Comparison of ENCODE assay signal across 8 cellular contexts in the genomic region with DNA sequence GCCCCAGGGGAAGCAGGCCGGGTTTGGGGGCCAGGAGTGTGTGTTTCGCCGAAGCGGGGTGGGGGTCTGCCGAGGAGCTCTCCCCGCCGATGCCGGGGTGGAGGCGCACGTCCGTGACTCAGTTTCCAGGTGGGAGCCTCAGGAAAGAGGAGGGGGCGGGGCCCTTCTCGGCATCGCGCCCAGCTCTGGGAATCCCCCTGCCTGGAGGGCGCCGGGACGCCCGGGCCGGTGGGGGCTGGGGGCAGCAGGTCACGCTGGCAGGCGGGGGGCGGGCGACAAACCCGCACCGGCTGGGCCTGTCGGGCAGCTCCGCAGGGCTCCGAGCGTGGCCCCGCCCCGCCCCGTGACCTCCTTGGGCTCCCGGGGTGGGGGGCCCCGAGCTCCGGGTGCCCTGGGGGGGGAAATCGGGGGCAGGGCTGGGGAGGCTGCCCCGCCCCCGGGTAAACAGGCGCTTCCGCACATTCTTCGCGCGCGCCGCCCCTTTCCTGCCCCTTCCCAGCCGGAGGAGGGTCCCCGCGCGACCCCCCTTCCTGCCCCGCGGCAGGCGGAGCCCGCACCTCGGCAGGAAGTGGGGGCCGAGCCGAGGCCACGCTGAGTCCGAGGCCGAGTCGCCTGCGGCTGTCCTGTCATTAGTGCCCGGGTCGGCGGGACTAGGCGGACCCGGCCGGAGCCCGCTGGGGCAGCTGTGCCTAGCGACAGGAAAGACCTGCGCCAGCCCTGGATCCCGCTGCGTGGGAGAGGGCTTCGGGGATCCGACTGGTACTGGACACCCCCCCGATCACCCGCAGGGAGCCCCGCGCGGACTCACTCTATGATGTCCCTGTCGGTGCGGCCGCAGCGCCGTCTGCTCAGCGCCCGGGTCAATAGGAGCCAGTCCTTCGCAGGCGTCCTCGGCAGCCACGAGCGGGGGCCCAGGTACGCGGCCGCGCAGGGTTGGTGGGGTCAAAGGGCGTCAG. TPM values are rescaled to one million over a fixed set of nuclear protein-coding genes. Genes with fewer than 3 reads are reported as not detected.
DNase-seq lines count a peak whose midpoint lies in the region; ATAC-seq and TF ChIP-seq lines count a peak whose summit lies in the region.

No MANE protein-coding gene starts in this region.

- H3K9ac ChIP-seq in OCI-LY3 (ENCODE audit: low read length) = peak overlapping the region; percentile 59

- H3K4me2 ChIP-seq in OCI-LY3 (ENCODE audit: low read length) = peak overlapping the region; percentile 99

- H3K4me3 ChIP-seq in OCI-LY3 (ENCODE audit: low read length) (peak overlapping the region; percentile 84), heart left ventricle (peak overlapping the region; percentile 62 to 97 (median 80)), prostate gland (peak overlapping the region; percentile 48 to 61)

- intact Hi-C loops in heart left ventricle (cut with DNase I) = loop anchor here in 1 of 10 donors (1.0 kb wide), 1 partner anchor 17 kb away; no protein-coding TSS in a partner anchor
- intact Hi-C loops in prostate gland (cut with DNase I) = loop anchor here (10.0 kb wide), 1 partner anchor 397 kb away; a partner anchor contains a TSS

- peak; percentile 58 for DNase-seq in activated naive CD4-positive, alpha-beta T cell treated with anti-CD3 and anti-CD28 coated beads, Interleukin-2, amount 50 U/mL, for 16 hours
- DNase-seq in heart left ventricle = peak; percentile 77 to 88 (median 86)
- DNase-seq in prostate gland (ENCODE audit: low spot score) = peak; percentile 31
- DNase-seq in NCI-H2029 (lab: John Stamatoyannopoulos, UW) = no peak
- no peak for DNase-seq in NCI-H128 (lab: John Stamatoyannopoulos, UW; ENCODE audit: unreplicated experiment)

- 1 to 2% (median 1%) methylated on average over 29 to 97 of the region's 97 CpGs for WGBS in heart left ventricle, 4 donors
- WGBS in prostate gland = 0% methylated on average over 28 of the region's 97 CpGs

- peak; percentile 45 to 76 (median 61) for ATAC-seq in heart left ventricle
- no peak for ATAC-seq in HG03520 (IDR thresholded peaks at IDR 0.05; ENCODE audit: unreplicated experiment)

- TF ChIP-seq POLR2A in GM18951 (IDR thresholded peaks at IDR 0.05; ENCODE audit: extremely low read depth, insufficient read depth, insufficient read length) = peak; percentile 44
- TF ChIP-seq POLR2A in heart left ventricle (IDR thresholded peaks at IDR 0.05) = no peak
- no peak for TF ChIP-seq POLR2A in prostate gland (IDR thresholded peaks at IDR 0.05)

- H3K27ac ChIP-seq in OCI-LY3 (ENCODE audit: low read length) (no peak overlapping the region), heart left ventricle (peak overlapping the region; percentile 83 to 100 (median 96)), prostate gland (peak overlapping the region; percentile 62 to 77)

- no peak overlapping the region for H2AFZ ChIP-seq in OCI-LY3 (ENCODE audit: low read depth, low read length)

- H3K36me3 ChIP-seq in OCI-LY3 (replicated peaks; ENCODE audit: low read depth, low read length) (peaks cover 31% of the 10 kb centered on the region), heart left ventricle (peaks cover 0 to 51% (median 41%) of the 10 kb centered on the region in 9 donors), prostate gland (peaks cover 0 to 10% of the 10 kb centered on the region in 2 donors)

- peaks cover 76% of the 10 kb centered on the region for H4K20me1 ChIP-seq in OCI-LY3 (ENCODE audit: insufficient read depth, low read length)

- no peaks in the 10 kb centered on the region for H3K27me3 ChIP-seq in OCI-LY3 (ENCODE audit: low read depth, low read length)
- H3K27me3 ChIP-seq in heart left ventricle = no peaks in the 10 kb centered on the region
- no peaks in the 10 kb centered on the region for H3K27me3 ChIP-seq in prostate gland (replicated peaks; ENCODE audit: insufficient read depth)

- peaks cover 23% of the 10 kb centered on the region; the same call in 1 of the 2 replicates for H3K4me1 ChIP-seq in OCI-LY3 (ENCODE audit: low read length)
- peaks cover 5 to 97% (median 67%) of the 10 kb centered on the region in 12 donors for H3K4me1 ChIP-seq in heart left ventricle
- no peaks in the 10 kb centered on the region for H3K4me1 ChIP-seq in prostate gland (replicated peaks)

- TF ChIP-seq CTCF in OCI-LY3 (IDR thresholded peaks at IDR 0.05; ENCODE audit: low read depth, low read length) = no peak
- TF ChIP-seq CTCF in heart left ventricle (IDR thresholded peaks at IDR 0.05) = no peak
- no peak for TF ChIP-seq CTCF in prostate gland (IDR thresholded peaks at IDR 0.05)

- H3K79me2 ChIP-seq in OCI-LY3 (ENCODE audit: low read length) = peaks cover 22% of the 10 kb centered on the region

- in situ Hi-C loops in GM18951 (cut with MboI; ENCODE audit: low sequenced_read_pairs, unreplicated experiment) = no loop called here

- H3K9me3 ChIP-seq in OCI-LY3 (ENCODE audit: insufficient read depth, low read length) (no peaks in the 10 kb centered on the region), heart left ventricle (no peaks in the 10 kb centered on the region), prostate gland (no peaks in the 10 kb centered on the region)

RNA-seq across cellular contexts. Expression of a gene that starts 9.3 kb away (rescaled TPM):
- total RNA-seq in heart left ventricle (100 to 1,000 TPM in 1 of 9 donors, 10 to 100 TPM in 8; 51.1 to 156 (median 69.4) TPM), prostate gland (100 to 1,000 TPM in 1 of 2 donors, 10 to 100 TPM in 1; 32.5 to 121 TPM)
- polyA plus RNA-seq in heart left ventricle = 10 to 100 TPM; 40.7 to 45.5 TPM

RNA-seq across cellular contexts. Expression of a gene that starts 24.4 kb away (rescaled TPM):
- total RNA-seq in heart left ventricle (10 to 100 TPM; 19.0 to 35.8 (median 25.4) TPM), prostate gland (10 to 100 TPM; 39.9 to 48.9 TPM)
- polyA plus RNA-seq in heart left ventricle = 10 to 100 TPM; 13.9 to 18.6 TPM

RNA-seq across cellular contexts. Expression of a gene that starts 54.6 kb away (rescaled TPM):
- not detected for total RNA-seq in heart left ventricle
- not detected for polyA plus RNA-seq in heart left ventricle
- total RNA-seq in prostate gland = 1 to 10 TPM in 1 of 2 donors, not detected in 1; 1.5 TPM

RNA-seq across cellular contexts. Expression of a gene that starts 57.0 kb away (rescaled TPM):
- 100 to 1,000 TPM in 3 of 9 donors, 10 to 100 TPM in 6; 52.7 to 141 (median 68.5) TPM for total RNA-seq in heart left ventricle
- 100 to 1,000 TPM in 1 of 2 donors, 10 to 100 TPM in 1; 18.6 to 104 TPM for polyA plus RNA-seq in heart left ventricle
- 100 to 1,000 TPM in 1 of 2 donors, 10 to 100 TPM in 1; 98.3 to 138 TPM for total RNA-seq in prostate gland

Comparison
In these comparisons a context has a peak if more than half of its experiments do, and no peak if none do; other contexts are left out.
1. DNase-seq: peak in activated naive CD4-positive, alpha-beta T cell treated with anti-CD3 and anti-CD28 coated beads, Interleukin-2, amount 50 U/mL, for 16 hours (single experiment), heart left ventricle (5 of 5) and prostate gland (single experiment); none in NCI-H2029 (single experiment) and NCI-H128 (single experiment).
2. Peak in every context shown above with its lines, with median percentiles within 50 percentile points of each other: H3K4me3 ChIP-seq.